In the genomic region with DNA sequence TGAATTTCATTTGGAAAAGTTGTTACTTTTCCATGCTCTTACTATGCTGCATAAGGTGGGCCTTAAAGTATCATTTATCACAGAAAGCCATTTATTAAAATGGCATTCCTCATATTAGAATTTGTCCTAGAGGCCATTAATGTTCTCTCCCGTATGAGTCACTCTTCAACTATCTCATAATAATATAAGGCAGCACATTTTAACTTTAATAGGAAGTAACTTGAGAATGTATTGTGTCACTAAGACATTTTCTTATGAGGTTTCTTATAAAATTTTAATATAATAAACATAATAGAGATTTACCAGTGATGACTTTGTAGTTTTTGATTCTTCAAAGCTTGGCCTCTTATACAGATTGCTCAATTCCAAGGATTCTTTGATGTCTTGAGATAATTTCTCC, we compare ENCODE assay signal across 23 cellular contexts.
"Had no signal": no experiment of that assay in that cellular context is flagged by ENCODE, and none has a peak within 500 bp of the region (broad histone marks: within the 10 kb centered on the region; RNA-seq: fewer than 3 reads in every experiment).

No MANE protein-coding gene starts in this region.

- FAIRE-seq: HepG2 had no signal

- DNase-seq: IMR-90, Karpas-422, KG1, NCI-H1048, NCI-H1105, NCI-H1417, NCI-H1436 treated with DMSO at 0.1 percent for 48 hours, NCI-H1694 treated with DMSO at 0.1 percent for 48 hours, NCI-H1930, NCI-H2081 treated with DMSO at 0.1 percent for 48 hours, NCI-H2171, NCI-H226, NCI-H446, NCI-H510A, NCI-H524 treated with DMSO at 0.1 percent for 48 hours, NCI-H69, NCI-H774, SHP77, SW 1271, T-cell had no signal

- ATAC-seq: HepG2, Panc1, T-cell had no signal

- H3K27ac ChIP-seq: RWPE1 had no signal
